In genomic region chr19:45243144-45243732, GRCh38 we compare ENCODE assay signal across 18 cellular contexts.
"Had no signal": no experiment of that assay in that cellular context is flagged by ENCODE, and none has a peak within 500 bp of the region (broad histone marks: within the 10 kb centered on the region; RNA-seq: fewer than 3 reads in every experiment).

No MANE protein-coding gene starts in this region.

- DNase-seq: effector CD4-positive, alpha-beta T cell; endodermal cell; foreskin melanocyte; head of caudate nucleus; kidney glomerular epithelial cell; mesendoderm; naive thymus-derived CD4-positive, alpha-beta T cell; pancreas; psoas muscle; retina; right lobe of liver; stimulated activated CD4-positive, alpha-beta T cell treated with anti-CD3 and anti-CD28 coated beads, Interleukin-4, amount 100 ng/mL, for 1 hour; stimulated activated CD8-positive, alpha-beta memory T cell treated with anti-CD3 and anti-CD28 coated beads, Interleukin-4, amount 100 ng/mL, for 48 hours; stimulated activated naive CD8-positive, alpha-beta T cell treated with anti-CD3 and anti-CD28 coated beads, Interleukin-15, Interleukin-2, amounts not matched to agents 100 U/mL and 50 U/mL, for 24 hours; thyroid gland had no signal

- H3K27ac Mint-ChIP-seq: endodermal cell; stimulated activated effector memory CD8-positive, alpha-beta T cell treated with anti-CD3 and anti-CD28 coated beads, Interleukin-12 subunit alpha, Interleukin-12 subunit beta, amount 100 ng/mL, for 72 hours; type B pancreatic cell had no signal

- H3K36me3 Mint-ChIP-seq: naive thymus-derived CD4-positive, alpha-beta T cell; stimulated activated effector memory CD8-positive, alpha-beta T cell treated with anti-CD3 and anti-CD28 coated beads, Interleukin-12 subunit alpha, Interleukin-12 subunit beta, amount 100 ng/mL, for 72 hours; type B pancreatic cell had no signal

- H3K9me3 Mint-ChIP-seq: endodermal cell; naive thymus-derived CD4-positive, alpha-beta T cell; neural crest cell; stimulated activated effector memory CD8-positive, alpha-beta T cell treated with anti-CD3 and anti-CD28 coated beads, Interleukin-12 subunit alpha, Interleukin-12 subunit beta, amount 100 ng/mL, for 72 hours; type B pancreatic cell had no signal

- H3K4me3 Mint-ChIP-seq: endodermal cell; naive thymus-derived CD4-positive, alpha-beta T cell; neural crest cell; stimulated activated effector memory CD8-positive, alpha-beta T cell treated with anti-CD3 and anti-CD28 coated beads, Interleukin-12 subunit alpha, Interleukin-12 subunit beta, amount 100 ng/mL, for 72 hours; type B pancreatic cell had no signal

- ATAC-seq: naive thymus-derived CD4-positive, alpha-beta T cell; pancreas; psoas muscle; stimulated activated effector memory CD8-positive, alpha-beta T cell treated with anti-CD3 and anti-CD28 coated beads, Interleukin-12 subunit alpha, Interleukin-12 subunit beta, amount 100 ng/mL, for 72 hours; stimulated activated naive CD8-positive, alpha-beta T cell treated with anti-CD3 and anti-CD28 coated beads, Interleukin-15, Interleukin-2, amounts not matched to agents 100 U/mL and 50 U/mL, for 24 hours had no signal
